Comparison of ENCODE assay signal across 8 cellular contexts in the genomic region with DNA sequence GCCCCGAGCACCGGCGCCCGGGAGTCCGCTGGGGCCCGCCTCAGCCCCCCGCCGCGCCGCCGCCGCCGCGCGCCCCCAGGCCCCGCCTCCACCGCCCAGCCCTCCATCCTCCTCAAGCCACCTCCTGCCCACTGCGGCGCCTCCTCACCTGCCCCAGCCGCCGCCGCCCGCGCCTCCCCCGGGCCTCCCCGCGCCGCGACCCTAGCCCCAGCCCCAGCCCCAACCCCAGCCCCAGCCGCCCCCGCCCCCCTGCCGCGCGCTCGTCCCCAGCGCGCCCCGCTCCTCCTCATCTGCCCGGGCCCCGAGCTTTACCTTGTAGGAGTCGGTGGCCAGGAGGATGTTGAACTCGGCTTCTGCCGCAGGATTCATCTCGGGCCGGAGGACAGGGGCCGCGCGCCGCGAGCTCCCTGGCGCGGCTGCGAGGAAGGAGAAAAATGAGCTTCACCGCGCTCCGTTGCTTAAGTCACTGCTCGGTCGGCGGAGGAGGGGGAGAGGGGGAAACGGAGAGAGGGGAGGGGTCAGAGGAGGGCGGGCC.
A peak's percentile ranks its signal among the peaks of the same experiment; 100 is the strongest.
DNase-seq lines count a peak whose midpoint lies in the region; ATAC-seq and TF ChIP-seq lines count a peak whose summit lies in the region.

A gene (minus strand): TSS at position 468 of the 535 bp plus-strand sequence. CDS start 99 bp downstream, at position 369.

- DNase-seq in stimulated activated CD4-positive, alpha-beta T cell treated with anti-CD3 and anti-CD28 coated beads, Interleukin-15, amount 100 ng/mL, for 48 hours (ENCODE audit: low read depth in 2 of 2): peak; percentile 21
- DNase-seq in stimulated activated CD4-positive, alpha-beta T cell treated with anti-CD3 and anti-CD28 coated beads, Interleukin-4, amount 100 ng/mL, for 24 hours: no peak
- DNase-seq in RWPE1 (ENCODE audit: low spot score) (peak; percentile 18), brain microvascular endothelial cell (no peak), islet precursor cell (peak; percentile 75), globus pallidus (ENCODE audit: low spot score) (no peak)
- peak; percentile 26 for DNase-seq in stimulated activated CD8-positive, alpha-beta memory T cell treated with anti-CD3 and anti-CD28 coated beads, Interleukin-12 subunit alpha, Interleukin-12 subunit beta, amount 100 ng/mL, for 1 hour (ENCODE audit: low read depth)

- no peak for TF ChIP-seq CTCF in RWPE1 (conservative IDR thresholded peaks at IDR 0.05; ENCODE audit: low read depth)
- no peak for TF ChIP-seq CTCF in brain microvascular endothelial cell (IDR thresholded peaks at IDR 0.05; ENCODE audit: low read depth, low read length, missing control alignments)

- in situ Hi-C loops in brain microvascular endothelial cell (cut with HindIII; ENCODE audit: low pct_ligation_motif_present, low sequenced_read_pairs): no loop called here

- no peaks in the 10 kb centered on the region for H3K27me3 ChIP-seq in brain microvascular endothelial cell (replicated peaks)

- H3K27ac ChIP-seq in RWPE1: peak within 1 kb of the TSS; percentile 97
- peak within 1 kb of the TSS; percentile 91 for H3K27ac ChIP-seq in brain microvascular endothelial cell

- peak; percentile 17 for ATAC-seq in HG03095 (IDR thresholded peaks at IDR 0.05; ENCODE audit: unreplicated experiment)

- peak within 1 kb of the TSS; percentile 76 for H3K4me3 ChIP-seq in brain microvascular endothelial cell (ENCODE audit: low read depth, low read length)

- no peaks in the 10 kb centered on the region for H3K36me3 ChIP-seq in brain microvascular endothelial cell (replicated peaks)

- POLR2A ChIA-PET in RWPE1 (lab: Yijun Ruan, JAX; ENCODE audit: low non-redundant PET): interaction anchor here (1.9 kb wide), 1 partner anchor 178 kb away, joined by 7 read pairs; no protein-coding TSS in a partner anchor

- CTCF ChIA-PET in RWPE1 (lab: Yijun Ruan, JAX): interaction anchor here (0.6 to 1.1 kb wide), 2 partner anchors 115 to 177 kb away, joined by 3 read pairs; no protein-coding TSS in a partner anchor

Comparison
In these comparisons a context has a peak if more than half of its experiments do, and no peak if none do; other contexts are left out.
1. DNase-seq: peak in stimulated activated CD4-positive, alpha-beta T cell treated with anti-CD3 and anti-CD28 coated beads, Interleukin-15, amount 100 ng/mL, for 48 hours (2 of 2), RWPE1 (single experiment), islet precursor cell (single experiment) and stimulated activated CD8-positive, alpha-beta memory T cell treated with anti-CD3 and anti-CD28 coated beads, Interleukin-12 subunit alpha, Interleukin-12 subunit beta, amount 100 ng/mL, for 1 hour (single experiment); none in stimulated activated CD4-positive, alpha-beta T cell treated with anti-CD3 and anti-CD28 coated beads, Interleukin-4, amount 100 ng/mL, for 24 hours (single experiment), brain microvascular endothelial cell (single experiment) and globus pallidus (single experiment).